Comparison of ENCODE assay signal across 8 cellular contexts in genomic region chr2:222024934-222025890, GRCh38.
DNase-seq lines count a peak whose midpoint lies in the region; ATAC-seq and TF ChIP-seq lines count a peak whose summit lies in the region.

No MANE protein-coding gene starts in this region.

- POLR2A ChIA-PET in PC-9 (lab: Charles Lee; ENCODE audit: unreplicated experiment): no interaction called here

- no TSS peak for BruUV-seq in PC-9 (replicated peaks; lab: Mats Ljungman, UMichigan)

- H3K4me1 Mint-ChIP-seq in activated naive CD8-positive, alpha-beta T cell treated with anti-CD3 and anti-CD28 coated beads, Interleukin-2, amount 50 U/mL, for 24 hours: no peaks in the 10 kb centered on the region

- H2AFZ ChIP-seq in PC-9 (no peak overlapping the region), osteoblast (ENCODE audit: low read length) (no peak overlapping the region)

- H3K36me3 ChIP-seq in DOHH2 (ENCODE audit: control insufficient read depth, low read length): no peaks in the 10 kb centered on the region
- H3K36me3 ChIP-seq in HUES64 (ENCODE audit: insufficient read depth, low read length): no peaks in the 10 kb centered on the region
- no peaks in the 10 kb centered on the region for H3K36me3 ChIP-seq in PC-9 (ENCODE audit: low read depth)
- H3K36me3 ChIP-seq in osteoblast (ENCODE audit: insufficient read depth, low read length): no peaks in the 10 kb centered on the region

- DNase-seq in PC-9 (peak; percentile 15 to 62), osteoblast (ENCODE audit: insufficient read length, low spot score, missing footprints) (no peak), NCI-H1048 (lab: John Stamatoyannopoulos, UW) (no peak)
- no peak for DNase-seq in activated naive CD8-positive, alpha-beta T cell treated with anti-CD3 and anti-CD28 coated beads, Interleukin-2, amount 50 U/mL, for 24 hours

- no peak overlapping the region for H3K4me3 ChIP-seq in DOHH2 (ENCODE audit: low read length)
- peak overlapping the region; percentile 15; the same call in 1 of the 2 replicates for H3K4me3 ChIP-seq in HUES64 (ENCODE audit: low read length)
- no peak overlapping the region for H3K4me3 ChIP-seq in PC-9
- no peak overlapping the region for H3K4me3 ChIP-seq in osteoblast (ENCODE audit: insufficient read depth, low read length)

- H3K27me3 Mint-ChIP-seq in activated naive CD8-positive, alpha-beta T cell treated with anti-CD3 and anti-CD28 coated beads, Interleukin-2, amount 50 U/mL, for 24 hours: peaks cover 6% of the 10 kb centered on the region

- CTCF ChIA-PET in PC-9 (lab: Charles Lee): interaction anchor here (0.5 to 1.5 kb wide), 12 partner anchors 13 to 1469 kb away, joined by 3 to 14 read pairs (median 5); no protein-coding TSS in a partner anchor

- H3K9me2 ChIP-seq in DOHH2 (replicated peaks; ENCODE audit: control insufficient read depth, low read length): no peaks in the 10 kb centered on the region
- no peaks in the 10 kb centered on the region for H3K9me2 ChIP-seq in PC-9 (ENCODE audit: insufficient read depth)

- H3K4me2 ChIP-seq in DOHH2 (ENCODE audit: low read length): no peak overlapping the region
- no peak overlapping the region for H3K4me2 ChIP-seq in PC-9
- H3K4me2 ChIP-seq in osteoblast (ENCODE audit: insufficient read depth, low read length): no peak overlapping the region

- H3K9me3 ChIP-seq in DOHH2 (ENCODE audit: control insufficient read depth, insufficient read depth, low read length): no peaks in the 10 kb centered on the region
- H3K9me3 ChIP-seq in HUES64 (ENCODE audit: insufficient read depth, low read depth, low read length): peaks cover 5% of the 10 kb centered on the region; the same call in 1 of the 2 replicates
- no peaks in the 10 kb centered on the region for H3K9me3 ChIP-seq in PC-9 (ENCODE audit: insufficient read depth, low read depth)
- no peaks in the 10 kb centered on the region for H3K9me3 ChIP-seq in osteoblast (ENCODE audit: low read depth, low read length)

- ATAC-seq in esophagus mucosa (peak; percentile 41), HG03378 (IDR thresholded peaks at IDR 0.05; ENCODE audit: unreplicated experiment) (no peak)
- ATAC-seq in activated naive CD8-positive, alpha-beta T cell treated with anti-CD3 and anti-CD28 coated beads, Interleukin-2, amount 50 U/mL, for 24 hours: no peak

- H3F3A ChIP-seq in DOHH2 (ENCODE audit: control insufficient read depth, insufficient read depth) (no peaks in the 10 kb centered on the region), PC-9 (ENCODE audit: insufficient read depth, low read depth) (no peaks in the 10 kb centered on the region)

- no peak overlapping the region; the same call in 1 of the 2 replicates for H3K9ac ChIP-seq in HUES64 (ENCODE audit: low read depth, low read length)

- H3K27me3 ChIP-seq in DOHH2 (ENCODE audit: control insufficient read depth, low read length) (peaks cover 6% of the 10 kb centered on the region), HUES64 (ENCODE audit: insufficient read depth, low read length) (peaks cover 20% of the 10 kb centered on the region), PC-9 (ENCODE audit: insufficient read depth, low read depth) (no peaks in the 10 kb centered on the region), osteoblast (ENCODE audit: insufficient read depth, low read length) (no peaks in the 10 kb centered on the region)

- TF ChIP-seq CTCF in DOHH2 (IDR thresholded peaks at IDR 0.05; ENCODE audit: low read depth, low read length, poor library complexity, severe bottlenecking) (peak; percentile 67), PC-9 (conservative IDR thresholded peaks at IDR 0.05) (peak; percentile 96), osteoblast (IDR thresholded peaks at IDR 0.05; ENCODE audit: extremely low read depth, low read depth, low read length) (peak; percentile 62)

- no peaks in the 10 kb centered on the region for H4K20me1 ChIP-seq in DOHH2 (ENCODE audit: control insufficient read depth, insufficient read depth, low read depth, low read length)
- H4K20me1 ChIP-seq in PC-9 (ENCODE audit: insufficient read depth): no peaks in the 10 kb centered on the region
- no peaks in the 10 kb centered on the region for H4K20me1 ChIP-seq in osteoblast (ENCODE audit: insufficient read depth, low read length)

- 2% methylated on average over 7 of the region's 8 CpGs for WGBS in HUES64

- intact Hi-C loops in PC-9 (cut with micrococcal nuclease; ENCODE audit: unreplicated experiment): loop anchor here (1.0 to 2.0 kb wide), 3 partner anchors 32 to 588 kb away; no protein-coding TSS in a partner anchor

- H3K36me3 Mint-ChIP-seq in activated naive CD8-positive, alpha-beta T cell treated with anti-CD3 and anti-CD28 coated beads, Interleukin-2, amount 50 U/mL, for 24 hours (ENCODE audit: low read depth): no peaks in the 10 kb centered on the region

- H3K27ac ChIP-seq in DOHH2 (ENCODE audit: low read depth, low read length): no peak overlapping the region
- H3K27ac ChIP-seq in HUES64 (ENCODE audit: low read depth, low read length): peak overlapping the region; percentile 74; the same call in 1 of the 2 replicates
- no peak overlapping the region for H3K27ac ChIP-seq in PC-9
- no peak overlapping the region for H3K27ac ChIP-seq in osteoblast (ENCODE audit: low read depth, low read length)

- H3K4me1 ChIP-seq in DOHH2 (ENCODE audit: control insufficient read depth, low read length): no peaks in the 10 kb centered on the region
- H3K4me1 ChIP-seq in HUES64 (ENCODE audit: insufficient read depth, low read length): peaks cover 13% of the 10 kb centered on the region
- H3K4me1 ChIP-seq in PC-9 (replicated peaks; ENCODE audit: insufficient read depth): no peaks in the 10 kb centered on the region
- no peaks in the 10 kb centered on the region for H3K4me1 ChIP-seq in osteoblast (ENCODE audit: insufficient read depth, low read length)

- no peaks in the 10 kb centered on the region for H3K9me3 Mint-ChIP-seq in activated naive CD8-positive, alpha-beta T cell treated with anti-CD3 and anti-CD28 coated beads, Interleukin-2, amount 50 U/mL, for 24 hours

- no peak overlapping the region for H3K27ac Mint-ChIP-seq in activated naive CD8-positive, alpha-beta T cell treated with anti-CD3 and anti-CD28 coated beads, Interleukin-2, amount 50 U/mL, for 24 hours

- no peak overlapping the region for H3K4me3 Mint-ChIP-seq in activated naive CD8-positive, alpha-beta T cell treated with anti-CD3 and anti-CD28 coated beads, Interleukin-2, amount 50 U/mL, for 24 hours

- H3K79me2 ChIP-seq in DOHH2 (ENCODE audit: control insufficient read depth, low read length) (no peaks in the 10 kb centered on the region), PC-9 (ENCODE audit: low read depth) (no peaks in the 10 kb centered on the region), osteoblast (ENCODE audit: insufficient read depth, low read length) (no peaks in the 10 kb centered on the region)

Comparison
In these comparisons a context has a peak if more than half of its experiments do, and no peak if none do; other contexts are left out.
1. DNase-seq: peak in PC-9 (2 of 2); none in osteoblast (single experiment), activated naive CD8-positive, alpha-beta T cell treated with anti-CD3 and anti-CD28 coated beads, Interleukin-2, amount 50 U/mL, for 24 hours (single experiment) and NCI-H1048 (single experiment).
2. Peak in every context shown above with its lines, with median percentiles within 50 percentile points of each other: CTCF ChIP-seq.